In the genomic region with DNA sequence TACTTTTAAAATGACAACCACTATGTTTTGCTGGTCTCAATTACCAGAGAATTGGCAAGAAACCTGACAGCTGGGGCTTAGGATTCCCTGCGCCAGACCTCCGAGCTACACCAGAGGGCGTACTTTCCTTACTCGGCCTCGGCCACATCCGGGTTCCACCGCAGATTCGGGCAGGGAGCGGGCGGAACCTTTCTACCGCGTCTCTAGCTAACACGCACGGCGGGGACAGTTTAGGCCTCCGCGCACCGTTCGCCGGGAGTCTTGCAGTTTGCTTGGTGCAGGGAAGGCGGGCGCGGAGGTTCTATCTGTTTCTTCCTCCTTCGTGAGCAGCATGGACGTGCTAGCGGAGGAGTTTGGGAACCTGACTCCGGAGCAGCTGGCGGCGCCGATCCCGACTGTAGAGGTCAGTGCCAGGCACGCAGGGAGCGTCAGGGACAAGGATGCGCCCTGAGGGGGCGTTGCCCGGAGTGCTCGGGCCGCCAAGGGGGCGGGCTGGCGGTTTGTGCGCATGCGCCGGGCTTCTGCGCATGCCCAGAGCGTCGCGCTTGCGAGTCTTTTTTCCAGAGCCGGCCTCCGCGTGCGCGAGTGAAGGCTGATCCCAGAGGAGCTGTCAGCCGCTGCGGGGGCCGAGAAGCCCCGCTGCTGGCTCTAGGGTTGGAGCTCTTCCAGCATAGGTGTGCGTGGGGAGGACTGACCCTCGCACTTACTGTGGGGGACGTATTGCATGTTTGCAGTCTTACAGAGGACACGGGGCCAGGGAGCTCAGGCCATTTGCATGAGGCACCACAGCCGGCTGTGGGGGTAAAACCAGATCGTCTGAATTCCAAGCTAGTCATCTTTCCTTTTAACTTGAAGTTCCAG, we compare ENCODE assay signal across 1 cellular context.
TF ChIP-seq lines count a peak whose summit lies in the region.

Gene POLR3B, plus strand, starts transcription at position 200 of the 861 bp plus-strand sequence. Its CDS starts 132 bp downstream, at position 332.

TF ChIP-seq in K562, 482 proteins besides CTCF, POLR2A, EP300 and RAD21 (continued from another document and continues in another):
- TF ChIP-seq, protein P1, sequence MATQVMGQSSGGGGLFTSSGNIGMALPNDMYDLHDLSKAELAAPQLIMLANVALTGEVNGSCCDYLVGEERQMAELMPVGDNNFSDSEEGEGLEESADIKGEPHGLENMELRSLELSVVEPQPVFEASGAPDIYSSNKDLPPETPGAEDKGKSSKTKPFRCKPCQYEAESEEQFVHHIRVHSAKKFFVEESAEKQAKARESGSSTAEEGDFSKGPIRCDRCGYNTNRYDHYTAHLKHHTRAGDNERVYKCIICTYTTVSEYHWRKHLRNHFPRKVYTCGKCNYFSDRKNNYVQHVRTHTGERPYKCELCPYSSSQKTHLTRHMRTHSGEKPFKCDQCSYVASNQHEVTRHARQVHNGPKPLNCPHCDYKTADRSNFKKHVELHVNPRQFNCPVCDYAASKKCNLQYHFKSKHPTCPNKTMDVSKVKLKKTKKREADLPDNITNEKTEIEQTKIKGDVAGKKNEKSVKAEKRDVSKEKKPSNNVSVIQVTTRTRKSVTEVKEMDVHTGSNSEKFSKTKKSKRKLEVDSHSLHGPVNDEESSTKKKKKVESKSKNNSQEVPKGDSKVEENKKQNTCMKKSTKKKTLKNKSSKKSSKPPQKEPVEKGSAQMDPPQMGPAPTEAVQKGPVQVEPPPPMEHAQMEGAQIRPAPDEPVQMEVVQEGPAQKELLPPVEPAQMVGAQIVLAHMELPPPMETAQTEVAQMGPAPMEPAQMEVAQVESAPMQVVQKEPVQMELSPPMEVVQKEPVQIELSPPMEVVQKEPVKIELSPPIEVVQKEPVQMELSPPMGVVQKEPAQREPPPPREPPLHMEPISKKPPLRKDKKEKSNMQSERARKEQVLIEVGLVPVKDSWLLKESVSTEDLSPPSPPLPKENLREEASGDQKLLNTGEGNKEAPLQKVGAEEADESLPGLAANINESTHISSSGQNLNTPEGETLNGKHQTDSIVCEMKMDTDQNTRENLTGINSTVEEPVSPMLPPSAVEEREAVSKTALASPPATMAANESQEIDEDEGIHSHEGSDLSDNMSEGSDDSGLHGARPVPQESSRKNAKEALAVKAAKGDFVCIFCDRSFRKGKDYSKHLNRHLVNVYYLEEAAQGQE (CRISPR knock-in tag; IDR thresholded peaks at IDR 0.05; ENCODE audit: low read depth), result peak; percentile 84
- TF ChIP-seq, protein P2, sequence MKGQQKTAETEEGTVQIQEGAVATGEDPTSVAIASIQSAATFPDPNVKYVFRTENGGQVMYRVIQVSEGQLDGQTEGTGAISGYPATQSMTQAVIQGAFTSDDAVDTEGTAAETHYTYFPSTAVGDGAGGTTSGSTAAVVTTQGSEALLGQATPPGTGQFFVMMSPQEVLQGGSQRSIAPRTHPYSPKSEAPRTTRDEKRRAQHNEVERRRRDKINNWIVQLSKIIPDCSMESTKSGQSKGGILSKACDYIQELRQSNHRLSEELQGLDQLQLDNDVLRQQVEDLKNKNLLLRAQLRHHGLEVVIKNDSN (CRISPR knock-in tag; IDR thresholded peaks at IDR 0.05), result no peak
- no peak for TF ChIP-seq CAMTA2 (CRISPR knock-in tag; conservative IDR thresholded peaks at IDR 0.05)
- TF ChIP-seq DIDO1 (tag; IDR thresholded peaks at IDR 0.05; ENCODE audit: low read depth), result peak; percentile 97
- TF ChIP-seq STAG1 (CRISPR knock-in tag; IDR thresholded peaks at IDR 0.05; ENCODE audit: borderline replicate concordance), result no peak
- TF ChIP-seq, protein P3, sequence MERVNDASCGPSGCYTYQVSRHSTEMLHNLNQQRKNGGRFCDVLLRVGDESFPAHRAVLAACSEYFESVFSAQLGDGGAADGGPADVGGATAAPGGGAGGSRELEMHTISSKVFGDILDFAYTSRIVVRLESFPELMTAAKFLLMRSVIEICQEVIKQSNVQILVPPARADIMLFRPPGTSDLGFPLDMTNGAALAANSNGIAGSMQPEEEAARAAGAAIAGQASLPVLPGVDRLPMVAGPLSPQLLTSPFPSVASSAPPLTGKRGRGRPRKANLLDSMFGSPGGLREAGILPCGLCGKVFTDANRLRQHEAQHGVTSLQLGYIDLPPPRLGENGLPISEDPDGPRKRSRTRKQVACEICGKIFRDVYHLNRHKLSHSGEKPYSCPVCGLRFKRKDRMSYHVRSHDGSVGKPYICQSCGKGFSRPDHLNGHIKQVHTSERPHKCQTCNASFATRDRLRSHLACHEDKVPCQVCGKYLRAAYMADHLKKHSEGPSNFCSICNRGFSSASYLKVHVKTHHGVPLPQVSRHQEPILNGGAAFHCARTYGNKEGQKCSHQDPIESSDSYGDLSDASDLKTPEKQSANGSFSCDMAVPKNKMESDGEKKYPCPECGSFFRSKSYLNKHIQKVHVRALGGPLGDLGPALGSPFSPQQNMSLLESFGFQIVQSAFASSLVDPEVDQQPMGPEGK (CRISPR knock-in tag; IDR thresholded peaks at IDR 0.05; ENCODE audit: borderline replicate concordance), result no peak
- TF ChIP-seq, protein P4, sequence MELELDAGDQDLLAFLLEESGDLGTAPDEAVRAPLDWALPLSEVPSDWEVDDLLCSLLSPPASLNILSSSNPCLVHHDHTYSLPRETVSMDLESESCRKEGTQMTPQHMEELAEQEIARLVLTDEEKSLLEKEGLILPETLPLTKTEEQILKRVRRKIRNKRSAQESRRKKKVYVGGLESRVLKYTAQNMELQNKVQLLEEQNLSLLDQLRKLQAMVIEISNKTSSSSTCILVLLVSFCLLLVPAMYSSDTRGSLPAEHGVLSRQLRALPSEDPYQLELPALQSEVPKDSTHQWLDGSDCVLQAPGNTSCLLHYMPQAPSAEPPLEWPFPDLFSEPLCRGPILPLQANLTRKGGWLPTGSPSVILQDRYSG (tag; conservative IDR thresholded peaks at IDR 0.05; ENCODE audit: low read depth), result no peak
- TF ChIP-seq HDAC3 (IDR thresholded peaks at IDR 0.05; ENCODE audit: borderline replicate concordance, partially characterized antibody), result peak; percentile 51
- peak; percentile 94 for TF ChIP-seq MTA3 (IDR thresholded peaks at IDR 0.05; ENCODE audit: borderline replicate concordance)
- no peak for TF ChIP-seq PURB (CRISPR knock-in tag; IDR thresholded peaks at IDR 0.05; ENCODE audit: low read depth)
- no peak for TF ChIP-seq BMI1 (IDR thresholded peaks at IDR 0.05; ENCODE audit: low read length)
- TF ChIP-seq ZNF518B (CRISPR knock-in tag; IDR thresholded peaks at IDR 0.05), result no peak
- peak; percentile 72 for TF ChIP-seq HNRNPLL (IDR thresholded peaks at IDR 0.05; ENCODE audit: low read depth, low read length, poor library complexity, severe bottlenecking)
- TF ChIP-seq CHCHD3 (CRISPR knock-in tag; IDR thresholded peaks at IDR 0.05), result no peak
- TF ChIP-seq, protein P5, sequence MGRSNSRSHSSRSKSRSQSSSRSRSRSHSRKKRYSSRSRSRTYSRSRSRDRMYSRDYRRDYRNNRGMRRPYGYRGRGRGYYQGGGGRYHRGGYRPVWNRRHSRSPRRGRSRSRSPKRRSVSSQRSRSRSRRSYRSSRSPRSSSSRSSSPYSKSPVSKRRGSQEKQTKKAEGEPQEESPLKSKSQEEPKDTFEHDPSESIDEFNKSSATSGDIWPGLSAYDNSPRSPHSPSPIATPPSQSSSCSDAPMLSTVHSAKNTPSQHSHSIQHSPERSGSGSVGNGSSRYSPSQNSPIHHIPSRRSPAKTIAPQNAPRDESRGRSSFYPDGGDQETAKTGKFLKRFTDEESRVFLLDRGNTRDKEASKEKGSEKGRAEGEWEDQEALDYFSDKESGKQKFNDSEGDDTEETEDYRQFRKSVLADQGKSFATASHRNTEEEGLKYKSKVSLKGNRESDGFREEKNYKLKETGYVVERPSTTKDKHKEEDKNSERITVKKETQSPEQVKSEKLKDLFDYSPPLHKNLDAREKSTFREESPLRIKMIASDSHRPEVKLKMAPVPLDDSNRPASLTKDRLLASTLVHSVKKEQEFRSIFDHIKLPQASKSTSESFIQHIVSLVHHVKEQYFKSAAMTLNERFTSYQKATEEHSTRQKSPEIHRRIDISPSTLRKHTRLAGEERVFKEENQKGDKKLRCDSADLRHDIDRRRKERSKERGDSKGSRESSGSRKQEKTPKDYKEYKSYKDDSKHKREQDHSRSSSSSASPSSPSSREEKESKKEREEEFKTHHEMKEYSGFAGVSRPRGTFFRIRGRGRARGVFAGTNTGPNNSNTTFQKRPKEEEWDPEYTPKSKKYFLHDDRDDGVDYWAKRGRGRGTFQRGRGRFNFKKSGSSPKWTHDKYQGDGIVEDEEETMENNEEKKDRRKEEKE (IDR thresholded peaks at IDR 0.05; ENCODE audit: borderline replicate concordance in 1 of 2, control insufficient read depth in 1 of 2, low read depth in 2 of 2, low read length in 1 of 2), result peak in 1 of 2 experiments; percentile 92; a peak in 2 of 4 replicates
- TF ChIP-seq SRSF9 (IDR thresholded peaks at IDR 0.05; ENCODE audit: borderline replicate concordance, low read depth, low read length), result no peak
- TF ChIP-seq ARID4B (CRISPR knock-in tag; IDR thresholded peaks at IDR 0.05), result peak; percentile 88
- peak; percentile 80 for TF ChIP-seq KLF6 (CRISPR knock-in tag; IDR thresholded peaks at IDR 0.05; ENCODE audit: borderline replicate concordance)
- 0 out of 2 replicates have a peak, but pooled peaks have one; percentile 57 for TF ChIP-seq VEZF1 (CRISPR knock-in tag; IDR thresholded peaks at IDR 0.05)
- no peak for TF ChIP-seq SPI1 (IDR thresholded peaks at IDR 0.05; ENCODE audit: borderline replicate concordance, low read depth, low read length)
- no peak for TF ChIP-seq TAL1 (IDR thresholded peaks at IDR 0.05)
- TF ChIP-seq THRA (IDR thresholded peaks at IDR 0.05), result no peak
- TF ChIP-seq EZH2 (IDR thresholded peaks at IDR 0.05; ENCODE audit: borderline replicate concordance, low read depth, low read length), result no peak
